In the genomic region with DNA sequence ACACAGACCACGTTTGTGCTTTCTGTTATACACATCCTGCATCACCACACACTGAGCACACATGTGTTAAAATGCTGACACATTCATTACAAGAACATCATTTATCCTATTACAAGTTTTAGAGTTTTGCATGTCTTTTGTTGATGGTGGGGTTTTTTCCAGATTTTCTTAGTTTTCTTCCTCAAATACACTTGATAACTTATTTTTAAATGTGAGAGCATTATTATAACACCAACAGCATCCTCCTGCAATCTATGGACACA, we compare ENCODE assay signal across 21 cellular contexts.
DNase-seq lines count a peak whose midpoint lies in the region; ATAC-seq, FAIRE-seq and TF ChIP-seq lines count a peak whose summit lies in the region.
"Had no signal": no experiment of that assay in that cellular context is flagged by ENCODE, and none has a peak within 500 bp of the region (broad histone marks: within the 10 kb centered on the region; RNA-seq: fewer than 3 reads in every experiment).

No MANE protein-coding gene starts in this region.

- peaks cover 19% of the 10 kb centered on the region for H3K4me1 Mint-ChIP-seq in activated CD8-positive, alpha-beta T cell treated with anti-CD3 and anti-CD28 coated beads for 36 hours (ENCODE audit: low read depth)
- H3K4me1 Mint-ChIP-seq in activated CD8-positive, alpha-beta T cell treated with anti-CD3 and anti-CD28 coated beads, Interleukin-2, amount 10 ng/mL, durations not matched to agents 7 days and 5 days (ENCODE audit: low read depth): peaks cover 8% of the 10 kb centered on the region
- H3K4me1 Mint-ChIP-seq in natural killer cell treated with Interleukin-12 subunit alpha and Interleukin-12 subunit beta and Interleukin-15 and Interleukin-18, amount 100 ng/mL, for 72 hours (ENCODE audit: low read depth in 2 of 2): peaks cover 69 to 78% of the 10 kb centered on the region in 2 donors

- TF ChIP-seq CTCF in activated CD8-positive, alpha-beta T cell treated with anti-CD3 and anti-CD28 coated beads for 36 hours (IDR thresholded peaks at IDR 0.05): no peak
- no peak for TF ChIP-seq CTCF in transverse colon (IDR thresholded peaks at IDR 0.05)

- 14 to 36% methylated on average over 1 of the region's 1 CpG for WGBS in transverse colon (ENCODE audit: low coverage in 1 of 2), 2 donors

- H3K4me1 ChIP-seq in transverse colon: peaks cover 15 to 50% (median 30%) of the 10 kb centered on the region in 4 donors

- ATAC-seq in activated CD8-positive, alpha-beta T cell treated with anti-CD3 and anti-CD28 coated beads for 36 hours: peak; percentile 47
- ATAC-seq in activated CD8-positive, alpha-beta T cell treated with anti-CD3 and anti-CD28 coated beads, Interleukin-2, amount 10 ng/mL, durations not matched to agents 7 days and 5 days: no peak
- peak; percentile 62 to 79 for ATAC-seq in natural killer cell treated with Interleukin-12 subunit alpha and Interleukin-12 subunit beta and Interleukin-15 and Interleukin-18, amount 100 ng/mL, for 72 hours
- ATAC-seq: stimulated activated naive B cell treated with anti-CD40 and anti-IgM and Interleukin-4, amounts not matched to agents 10 μg/mL and 1 μg/mL and 100 μg/mL, for 72 hours; T-cell; upper lobe of right lung had no signal

- peak; percentile 46 for FAIRE-seq in endometrium (lab: Jason Lieb, UNC)
- FAIRE-seq: GM18507 had no signal

- TF ChIP-seq EP300 in transverse colon (IDR thresholded peaks at IDR 0.05; ENCODE audit: low read depth): no peak

- no peaks in the 10 kb centered on the region for H3K27me3 Mint-ChIP-seq in activated CD8-positive, alpha-beta T cell treated with anti-CD3 and anti-CD28 coated beads for 36 hours
- H3K27me3 Mint-ChIP-seq in activated CD8-positive, alpha-beta T cell treated with anti-CD3 and anti-CD28 coated beads, Interleukin-2, amount 10 ng/mL, durations not matched to agents 7 days and 5 days (ENCODE audit: low read depth): peaks cover 7% of the 10 kb centered on the region
- H3K27me3 Mint-ChIP-seq in natural killer cell treated with Interleukin-12 subunit alpha and Interleukin-12 subunit beta and Interleukin-15 and Interleukin-18, amount 100 ng/mL, for 72 hours: no peaks in the 10 kb centered on the region
- H3K27me3 Mint-ChIP-seq: stimulated activated naive B cell treated with anti-CD40 and anti-IgM and Interleukin-4, amounts not matched to agents 10 μg/mL and 1 μg/mL and 100 μg/mL, for 72 hours; T-cell had no signal

- H3K36me3 ChIP-seq in transverse colon: no peaks in the 10 kb centered on the region
- H3K36me3 ChIP-seq: HAP-1, upper lobe of right lung had no signal

- no peak overlapping the region for H3K4me3 Mint-ChIP-seq in activated CD8-positive, alpha-beta T cell treated with anti-CD3 and anti-CD28 coated beads for 36 hours
- H3K4me3 Mint-ChIP-seq in activated CD8-positive, alpha-beta T cell treated with anti-CD3 and anti-CD28 coated beads, Interleukin-2, amount 10 ng/mL, durations not matched to agents 7 days and 5 days: no peak overlapping the region
- H3K4me3 Mint-ChIP-seq in natural killer cell treated with Interleukin-12 subunit alpha and Interleukin-12 subunit beta and Interleukin-15 and Interleukin-18, amount 100 ng/mL, for 72 hours: peak overlapping the region; percentile 59
- H3K4me3 Mint-ChIP-seq: stimulated activated naive B cell treated with anti-CD40 and anti-IgM and Interleukin-4, amounts not matched to agents 10 μg/mL and 1 μg/mL and 100 μg/mL, for 72 hours; T-cell had no signal

- in situ Hi-C loops in transverse colon (cut with MboI; ENCODE audit: low pct_ligation_motif_present in 1 of 4, low pct_unique_long_range_greater_than_20kb in 1 of 4, low sequenced_read_pairs in 3 of 4) (no loop called here), G401 (cut with HindIII; ENCODE audit: low sequenced_read_pairs) (no loop called here)

- H3K9me3 Mint-ChIP-seq in activated CD8-positive, alpha-beta T cell treated with anti-CD3 and anti-CD28 coated beads for 36 hours: no peaks in the 10 kb centered on the region
- H3K9me3 Mint-ChIP-seq in activated CD8-positive, alpha-beta T cell treated with anti-CD3 and anti-CD28 coated beads, Interleukin-2, amount 10 ng/mL, durations not matched to agents 7 days and 5 days (ENCODE audit: insufficient read depth): no peaks in the 10 kb centered on the region
- H3K9me3 Mint-ChIP-seq in natural killer cell treated with Interleukin-12 subunit alpha and Interleukin-12 subunit beta and Interleukin-15 and Interleukin-18, amount 100 ng/mL, for 72 hours: no peaks in the 10 kb centered on the region
- H3K9me3 Mint-ChIP-seq: activated T-helper 2 cell treated with anti-CD3 and anti-CD28 coated beads, Interferon-gamma antibody, Interleukin-2, Interleukin-4, amounts not matched to agents 10 μg/mL and 5 μg/mL and 100 μg/mL, durations not matched to agents 14 hours and 24 hours and 36 hours; stimulated activated naive B cell treated with anti-CD40 and anti-IgM and Interleukin-4, amounts not matched to agents 10 μg/mL and 1 μg/mL and 100 μg/mL, for 72 hours; T-cell had no signal

- CTCF ChIA-PET in activated CD8-positive, alpha-beta T cell treated with anti-CD3 and anti-CD28 coated beads for 36 hours (lab: Charles Lee): interaction anchor here (1.2 to 1.6 kb wide), 2 partner anchors 9 to 306 kb away, joined by 3 to 4 read pairs; no protein-coding TSS in a partner anchor
- CTCF ChIA-PET in activated CD8-positive, alpha-beta T cell treated with anti-CD3 and anti-CD28 coated beads, Interleukin-2, amount 10 ng/mL, durations not matched to agents 7 days and 5 days (lab: Charles Lee): interaction anchor here (2.6 kb wide), 1 partner anchor 306 kb away, joined by 9 read pairs; no protein-coding TSS in a partner anchor

- no peaks in the 10 kb centered on the region for H3K36me3 Mint-ChIP-seq in activated CD8-positive, alpha-beta T cell treated with anti-CD3 and anti-CD28 coated beads for 36 hours (ENCODE audit: low read depth)
- no peaks in the 10 kb centered on the region for H3K36me3 Mint-ChIP-seq in activated CD8-positive, alpha-beta T cell treated with anti-CD3 and anti-CD28 coated beads, Interleukin-2, amount 10 ng/mL, durations not matched to agents 7 days and 5 days (ENCODE audit: low read depth)
- H3K36me3 Mint-ChIP-seq in natural killer cell treated with Interleukin-12 subunit alpha and Interleukin-12 subunit beta and Interleukin-15 and Interleukin-18, amount 100 ng/mL, for 72 hours: no peaks in the 10 kb centered on the region
- H3K36me3 Mint-ChIP-seq: stimulated activated naive B cell treated with anti-CD40 and anti-IgM and Interleukin-4, amounts not matched to agents 10 μg/mL and 1 μg/mL and 100 μg/mL, for 72 hours; T-cell had no signal

- no peak for DNase-seq in activated CD8-positive, alpha-beta T cell treated with anti-CD3 and anti-CD28 coated beads for 36 hours
- DNase-seq in activated CD8-positive, alpha-beta T cell treated with anti-CD3 and anti-CD28 coated beads, Interleukin-2, amount 10 ng/mL, durations not matched to agents 7 days and 5 days: no peak
- DNase-seq in natural killer cell treated with Interleukin-12 subunit alpha and Interleukin-12 subunit beta and Interleukin-15 and Interleukin-18, amount 100 ng/mL, for 72 hours (ENCODE audit: low spot score): no peak
- DNase-seq in transverse colon (no peak), G401 (ENCODE audit: low spot score) (no peak), NCI-H345 treated with DMSO at 0.1 percent for 48 hours (lab: John Stamatoyannopoulos, UW; ENCODE audit: unreplicated experiment) (no peak), SHP77 (lab: John Stamatoyannopoulos, UW) (no peak)
- DNase-seq: 8988T; activated CD8-positive, alpha-beta memory T cell treated with anti-CD3 and anti-CD28 coated beads for 24 hours; central memory CD4-positive, alpha-beta T cell; DMS53; effector CD8-positive, alpha-beta T cell; left colon; NCI-H226; stimulated activated naive B cell treated with anti-CD40 and anti-IgM and Interleukin-4, amounts not matched to agents 10 μg/mL and 1 μg/mL and 100 μg/mL, for 72 hours; T-cell; upper lobe of right lung had no signal

- H3K4me3 ChIP-seq in transverse colon: no peak overlapping the region
- H3K4me3 ChIP-seq: HAP-1, upper lobe of right lung had no signal

- intact Hi-C loops in activated CD8-positive, alpha-beta T cell treated with anti-CD3 and anti-CD28 coated beads for 36 hours (cut with micrococcal nuclease): no loop called here
- intact Hi-C loops in transverse colon (cut with DNase I; ENCODE audit: low total_unique reads): no loop called here

- H3K27ac ChIP-seq in transverse colon: peak overlapping the region; percentile 13 to 57 (median 48)

- POLR2A ChIA-PET in activated CD8-positive, alpha-beta T cell treated with anti-CD3 and anti-CD28 coated beads for 36 hours (lab: Charles Lee): interaction anchor here (0.5 kb wide), 1 partner anchor 122 kb away, joined by 3 read pairs; no protein-coding TSS in a partner anchor
- POLR2A ChIA-PET in activated CD8-positive, alpha-beta T cell treated with anti-CD3 and anti-CD28 coated beads, Interleukin-2, amount 10 ng/mL, durations not matched to agents 7 days and 5 days (lab: Charles Lee): no interaction called here

- no peak for TF ChIP-seq POLR2A in transverse colon (IDR thresholded peaks at IDR 0.05)

- no peaks in the 10 kb centered on the region for H3K9me3 ChIP-seq in transverse colon
- H3K9me3 ChIP-seq: HAP-1, upper lobe of right lung had no signal

- no peaks in the 10 kb centered on the region for H3K27me3 ChIP-seq in transverse colon
- H3K27me3 ChIP-seq: upper lobe of right lung had no signal

- H3K27ac Mint-ChIP-seq in activated CD8-positive, alpha-beta T cell treated with anti-CD3 and anti-CD28 coated beads for 36 hours: no peak overlapping the region
- H3K27ac Mint-ChIP-seq in activated CD8-positive, alpha-beta T cell treated with anti-CD3 and anti-CD28 coated beads, Interleukin-2, amount 10 ng/mL, durations not matched to agents 7 days and 5 days: no peak overlapping the region
- peak overlapping the region; percentile 76 to 91 for H3K27ac Mint-ChIP-seq in natural killer cell treated with Interleukin-12 subunit alpha and Interleukin-12 subunit beta and Interleukin-15 and Interleukin-18, amount 100 ng/mL, for 72 hours
- H3K27ac Mint-ChIP-seq: activated T-helper 2 cell treated with anti-CD3 and anti-CD28 coated beads, Interferon-gamma antibody, Interleukin-2, Interleukin-4, amounts not matched to agents 10 μg/mL and 5 μg/mL and 100 μg/mL, durations not matched to agents 14 hours and 24 hours and 36 hours; stimulated activated naive B cell treated with anti-CD40 and anti-IgM and Interleukin-4, amounts not matched to agents 10 μg/mL and 1 μg/mL and 100 μg/mL, for 72 hours; T-cell had no signal

Comparison
In these comparisons a context has a peak if more than half of its experiments do, and no peak if none do; other contexts are left out.
1. H3K27ac Mint-ChIP-seq: peak in natural killer cell treated with Interleukin-12 subunit alpha and Interleukin-12 subunit beta and Interleukin-15 and Interleukin-18, amount 100 ng/mL, for 72 hours (2 of 2); none in activated CD8-positive, alpha-beta T cell treated with anti-CD3 and anti-CD28 coated beads for 36 hours (single experiment) and activated CD8-positive, alpha-beta T cell treated with anti-CD3 and anti-CD28 coated beads, Interleukin-2, amount 10 ng/mL, durations not matched to agents 7 days and 5 days (single experiment).